In the genomic region with DNA sequence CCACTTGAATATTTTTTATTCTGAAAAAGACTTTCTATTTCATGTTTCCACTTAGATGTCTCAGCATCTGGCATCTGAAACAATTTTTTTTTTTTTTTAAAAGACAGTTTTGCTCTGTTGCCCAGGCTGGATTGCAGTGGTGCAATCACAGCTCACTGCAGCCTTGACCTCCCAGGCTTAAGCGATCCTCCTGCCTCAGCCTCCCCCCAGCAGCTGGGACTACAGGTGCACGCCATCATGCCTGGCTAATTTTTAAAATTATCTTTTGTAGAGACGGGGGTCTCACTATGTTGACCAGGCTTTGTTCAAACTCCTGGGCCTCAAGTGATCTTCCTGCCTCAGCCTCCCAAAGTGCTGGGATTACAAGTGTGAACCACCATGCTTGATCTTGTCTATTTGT, we compare ENCODE assay signal across 8 cellular contexts. TPM values are rescaled to one million over a fixed set of nuclear protein-coding genes. Genes with fewer than 3 reads are reported as not detected.
DNase-seq lines count a peak whose midpoint lies in the region; ATAC-seq, FAIRE-seq and TF ChIP-seq lines count a peak whose summit lies in the region.
"Not testable (repeated sequence)": the region's sequence is repeated elsewhere in the genome, so short reads cannot be mapped to it uniquely, and the experiment has no call there.

No MANE protein-coding gene starts in this region.

- peaks cover 18% of the 10 kb centered on the region for H3K36me3 Mint-ChIP-seq in CD4-positive, CD25-positive, alpha-beta regulatory T cell
- peaks cover 26% of the 10 kb centered on the region for H3K36me3 Mint-ChIP-seq in activated CD4-positive, alpha-beta T cell treated with anti-CD3 and anti-CD28 coated beads for 36 hours (ENCODE audit: low read depth)
- H3K36me3 Mint-ChIP-seq in activated naive CD4-positive, alpha-beta T cell treated with anti-CD3 and anti-CD28 coated beads, Interleukin-2, amount 10 ng/mL, durations not matched to agents 7 days and 5 days = peaks cover 50% of the 10 kb centered on the region
- peaks cover 57% of the 10 kb centered on the region for H3K36me3 Mint-ChIP-seq in effector memory CD8-positive, alpha-beta T cell (ENCODE audit: insufficient read depth)
- H3K36me3 Mint-ChIP-seq in natural killer cell treated with Interleukin-12 subunit alpha and Interleukin-12 subunit beta and Interleukin-15 and Interleukin-18, amount 100 ng/mL, for 72 hours = not testable (repeated sequence)

- not testable (repeated sequence) for FAIRE-seq in HepG2 (lab: Jason Lieb, UNC)

- H3K27ac ChIP-seq in CD4-positive, CD25-positive, alpha-beta regulatory T cell (ENCODE audit: insufficient read depth, low read length, poor library complexity, severe bottlenecking) = peak overlapping the region; percentile 61
- not testable (repeated sequence) for H3K27ac ChIP-seq in GM23248; OCI-LY7 (ENCODE audit: low read depth, low read length, poor library complexity, severe bottlenecking)
- H3K27ac ChIP-seq in HepG2 (ENCODE audit: extremely low read length, insufficient read depth, low read length) = peak overlapping the region; percentile 17

- H3K27me3 Mint-ChIP-seq in CD4-positive, CD25-positive, alpha-beta regulatory T cell; activated CD4-positive, alpha-beta T cell treated with anti-CD3 and anti-CD28 coated beads for 36 hours; activated naive CD4-positive, alpha-beta T cell treated with anti-CD3 and anti-CD28 coated beads, Interleukin-2, amount 10 ng/mL, durations not matched to agents 7 days and 5 days; effector memory CD8-positive, alpha-beta T cell; natural killer cell treated with Interleukin-12 subunit alpha and Interleukin-12 subunit beta and Interleukin-15 and Interleukin-18, amount 100 ng/mL, for 72 hours: not testable (repeated sequence)

- CTCF ChIA-PET in OCI-LY7 (lab: Charles Lee; ENCODE audit: unreplicated experiment) = not testable (repeated sequence)
- CTCF ChIA-PET in activated CD4-positive, alpha-beta T cell treated with anti-CD3 and anti-CD28 coated beads for 36 hours (lab: Charles Lee) = interaction anchor here (0.6 to 3.1 kb wide), 3 partner anchors 32 to 1310 kb away, joined by 3 to 12 read pairs (median 3); no protein-coding TSS in a partner anchor
- CTCF ChIA-PET in activated naive CD4-positive, alpha-beta T cell treated with anti-CD3 and anti-CD28 coated beads, Interleukin-2, amount 10 ng/mL, durations not matched to agents 7 days and 5 days (lab: Charles Lee) = interaction anchor here (0.6 to 1.0 kb wide), 3 partner anchors 93 to 878 kb away, joined by 3 to 4 read pairs (median 3); no protein-coding TSS in a partner anchor
- CTCF ChIA-PET in HepG2 (lab: Yijun Ruan, JAX; ENCODE audit: low intra/inter-chr PET ratio, low total read pairs) = interaction anchor here (3.1 kb wide), 1 partner anchor 93 kb away, joined by 13 read pairs; no protein-coding TSS in a partner anchor

- not testable (repeated sequence) for BruUV-seq in OCI-LY7 (replicated peaks; lab: Mats Ljungman, UMichigan); HepG2 (replicated peaks; lab: Mats Ljungman, UMichigan)

- not testable (repeated sequence) for H3K27me3 ChIP-seq in CD4-positive, CD25-positive, alpha-beta regulatory T cell (ENCODE audit: control insufficient read depth, insufficient read depth, low read length); GM23248 (replicated peaks; ENCODE audit: insufficient read depth); HepG2 (ENCODE audit: control insufficient read depth in 1 of 2, insufficient read depth in 2 of 2, low read length in 2 of 2)

- 98 to 100% methylated on average over 3 of the region's 3 CpGs for WGBS in GM23248 (ENCODE audit: low coverage in 1 of 2, low lambda C conversion rate in 2 of 2, missing lambda C conversion rate in 2 of 2), 2 experiments
- 91% methylated on average over 3 of the region's 3 CpGs for WGBS in HepG2 (ENCODE audit: low lambda C conversion rate)

- H3K27ac Mint-ChIP-seq in CD4-positive, CD25-positive, alpha-beta regulatory T cell = peak overlapping the region in 1 of 3 donors; percentile 48
- H3K27ac Mint-ChIP-seq in activated CD4-positive, alpha-beta T cell treated with anti-CD3 and anti-CD28 coated beads for 36 hours = peak overlapping the region; percentile 27
- peak overlapping the region; percentile 63 for H3K27ac Mint-ChIP-seq in activated naive CD4-positive, alpha-beta T cell treated with anti-CD3 and anti-CD28 coated beads, Interleukin-2, amount 10 ng/mL, durations not matched to agents 7 days and 5 days
- H3K27ac Mint-ChIP-seq in effector memory CD8-positive, alpha-beta T cell = peak overlapping the region; percentile 73 to 81
- H3K27ac Mint-ChIP-seq in natural killer cell treated with Interleukin-12 subunit alpha and Interleukin-12 subunit beta and Interleukin-15 and Interleukin-18, amount 100 ng/mL, for 72 hours = peak overlapping the region; percentile 13 to 25

- peaks cover 35% of the 10 kb centered on the region for H3K36me3 ChIP-seq in CD4-positive, CD25-positive, alpha-beta regulatory T cell (ENCODE audit: control insufficient read depth, insufficient read depth, low read length)
- H3K36me3 ChIP-seq in GM23248 (ENCODE audit: low read depth) (peaks cover 27% of the 10 kb centered on the region), OCI-LY7 (ENCODE audit: insufficient read depth, low read length) (peaks cover 61% of the 10 kb centered on the region), HepG2 (replicated peaks in 1 of 2; ENCODE audit: control insufficient read depth in 1 of 2, insufficient read depth in 2 of 2, low read length in 2 of 2) (peaks cover 7 to 28% of the 10 kb centered on the region in 2 experiments)

- TF ChIP-seq POLR2A in HepG2 (IDR thresholded peaks at IDR 0.05; ENCODE audit: insufficient read depth in 1 of 2, low read depth in 2 of 2, low read length in 2 of 2) = not testable (repeated sequence)

- DNase-seq in CD4-positive, CD25-positive, alpha-beta regulatory T cell; OCI-LY7 (ENCODE audit: low spot score); activated CD4-positive, alpha-beta T cell treated with anti-CD3 and anti-CD28 coated beads for 36 hours; activated naive CD4-positive, alpha-beta T cell treated with anti-CD3 and anti-CD28 coated beads, Interleukin-2, amount 10 ng/mL, durations not matched to agents 7 days and 5 days; effector memory CD8-positive, alpha-beta T cell; HepG2 (ENCODE audit: low spot score); natural killer cell treated with Interleukin-12 subunit alpha and Interleukin-12 subunit beta and Interleukin-15 and Interleukin-18, amount 100 ng/mL, for 72 hours (ENCODE audit: low spot score): not testable (repeated sequence)
- DNase-seq in GM23248 = peak; percentile 18

- H3K9ac ChIP-seq in GM23248; HepG2 (ENCODE audit: insufficient read depth, low read depth, low read length): not testable (repeated sequence)

- not testable (repeated sequence) for H4K20me1 ChIP-seq in GM23248 (ENCODE audit: insufficient read depth)
- peaks cover 40% of the 10 kb centered on the region for H4K20me1 ChIP-seq in OCI-LY7 (ENCODE audit: insufficient read depth, low read length)
- H4K20me1 ChIP-seq in HepG2 (ENCODE audit: insufficient read depth, low read length) = peaks cover 37% of the 10 kb centered on the region

- intact Hi-C loops in OCI-LY7 (cut with micrococcal nuclease; ENCODE audit: unreplicated experiment) (loop anchor here (1.0 to 5.0 kb wide), 3 partner anchors 9 to 94 kb away; no protein-coding TSS in a partner anchor), HepG2 (cut with micrococcal nuclease; ENCODE audit: unreplicated experiment) (loop anchor here (5.0 kb wide), 2 partner anchors 39 to 74 kb away; no protein-coding TSS in a partner anchor)
- intact Hi-C loops in activated CD4-positive, alpha-beta T cell treated with anti-CD3 and anti-CD28 coated beads for 36 hours (cut with DNase I, micrococcal nuclease) = not testable (repeated sequence)

- H3K9me2 ChIP-seq in GM23248 (ENCODE audit: insufficient read depth); OCI-LY7 (ENCODE audit: insufficient read depth, low read length): not testable (repeated sequence)

- H3K4me3 ChIP-seq in CD4-positive, CD25-positive, alpha-beta regulatory T cell (ENCODE audit: low read depth, low read length); GM23248; OCI-LY7 (ENCODE audit: low read depth, low read length, poor library complexity, severe bottlenecking); HepG2 (replicated peaks in 1 of 3; ENCODE audit: insufficient read depth in 1 of 3, low read depth in 2 of 3, low read length in 3 of 3): not testable (repeated sequence)

- not testable (repeated sequence) for H3K9me3 ChIP-seq in CD4-positive, CD25-positive, alpha-beta regulatory T cell (ENCODE audit: control insufficient read depth in 2 of 2, low read length in 2 of 2); GM23248 (ENCODE audit: low read depth); OCI-LY7 (ENCODE audit: low read length); HepG2 (ENCODE audit: low read length)

- H3K79me2 ChIP-seq in GM23248 (ENCODE audit: insufficient read depth) (peaks cover 99% of the 10 kb centered on the region), OCI-LY7 (ENCODE audit: insufficient read depth, low read depth, low read length) (peaks cover 35% of the 10 kb centered on the region; the same call in 1 of the 2 replicates), HepG2 (ENCODE audit: insufficient read depth, low read length) (peaks cover 72% of the 10 kb centered on the region)

- TF ChIP-seq EP300 in HepG2 (IDR thresholded peaks at IDR 0.05; ENCODE audit: low read depth in 2 of 2, low read length in 2 of 2); HepG2 (CRISPR knock-in tag; IDR thresholded peaks at IDR 0.05; ENCODE audit: borderline replicate concordance): not testable (repeated sequence)

- not testable (repeated sequence) for TF ChIP-seq RAD21 in HepG2 (CRISPR knock-in tag; IDR thresholded peaks at IDR 0.05)

- in situ Hi-C loops in GM23248 (cut with MboI); HepG2 (cut with HindIII; ENCODE audit: extremely low pct_ligation_motif_present, low pct_unique_long_range_greater_than_20kb): not testable (repeated sequence)

- not testable (repeated sequence) for H2AFZ ChIP-seq in GM23248; OCI-LY7 (ENCODE audit: low read length); HepG2 (ENCODE audit: low read length)

- ATAC-seq in CD4-positive, CD25-positive, alpha-beta regulatory T cell (ENCODE audit: low read depth in 2 of 2); activated CD4-positive, alpha-beta T cell treated with anti-CD3 and anti-CD28 coated beads for 36 hours; effector memory CD8-positive, alpha-beta T cell (replicated peaks); HepG2; natural killer cell treated with Interleukin-12 subunit alpha and Interleukin-12 subunit beta and Interleukin-15 and Interleukin-18, amount 100 ng/mL, for 72 hours: not testable (repeated sequence)

- H3K9me3 Mint-ChIP-seq in CD4-positive, CD25-positive, alpha-beta regulatory T cell; activated CD4-positive, alpha-beta T cell treated with anti-CD3 and anti-CD28 coated beads for 36 hours (ENCODE audit: low read depth); activated naive CD4-positive, alpha-beta T cell treated with anti-CD3 and anti-CD28 coated beads, Interleukin-2, amount 10 ng/mL, durations not matched to agents 7 days and 5 days; effector memory CD8-positive, alpha-beta T cell; natural killer cell treated with Interleukin-12 subunit alpha and Interleukin-12 subunit beta and Interleukin-15 and Interleukin-18, amount 100 ng/mL, for 72 hours: not testable (repeated sequence)

- H3K4me1 Mint-ChIP-seq in CD4-positive, CD25-positive, alpha-beta regulatory T cell = peaks cover 37 to 60% (median 47%) of the 10 kb centered on the region in 4 donors
- H3K4me1 Mint-ChIP-seq in activated CD4-positive, alpha-beta T cell treated with anti-CD3 and anti-CD28 coated beads for 36 hours = peaks cover 47% of the 10 kb centered on the region
- H3K4me1 Mint-ChIP-seq in activated naive CD4-positive, alpha-beta T cell treated with anti-CD3 and anti-CD28 coated beads, Interleukin-2, amount 10 ng/mL, durations not matched to agents 7 days and 5 days = peaks cover 41% of the 10 kb centered on the region
- H3K4me1 Mint-ChIP-seq in effector memory CD8-positive, alpha-beta T cell (ENCODE audit: low read depth in 2 of 2) = peaks cover 33 to 62% of the 10 kb centered on the region in 2 donors
- H3K4me1 Mint-ChIP-seq in natural killer cell treated with Interleukin-12 subunit alpha and Interleukin-12 subunit beta and Interleukin-15 and Interleukin-18, amount 100 ng/mL, for 72 hours (ENCODE audit: low read depth in 2 of 2) = peaks cover 39% of the 10 kb centered on the region in 2 donors

- peaks cover 20% of the 10 kb centered on the region for H3K4me1 ChIP-seq in CD4-positive, CD25-positive, alpha-beta regulatory T cell (ENCODE audit: control insufficient read depth, insufficient read depth, low read length, poor library complexity, severe bottlenecking)
- H3K4me1 ChIP-seq in GM23248 (ENCODE audit: insufficient read depth) (peaks cover 40% of the 10 kb centered on the region), OCI-LY7 (ENCODE audit: insufficient read depth, low read length, poor library complexity, severe bottlenecking) (peaks cover 52% of the 10 kb centered on the region), HepG2 (ENCODE audit: insufficient read depth, low read length) (peaks cover 91% of the 10 kb centered on the region)

- not testable (repeated sequence) for TF ChIP-seq CTCF in OCI-LY7 (conservative IDR thresholded peaks at IDR 0.05; ENCODE audit: low read length); HepG2 (CRISPR knock-in tag; IDR thresholded peaks at IDR 0.05)

- H3F3A ChIP-seq in GM23248 (ENCODE audit: insufficient read depth) = peaks cover 42% of the 10 kb centered on the region

- not testable (repeated sequence) for H3K4me3 Mint-ChIP-seq in CD4-positive, CD25-positive, alpha-beta regulatory T cell; activated CD4-positive, alpha-beta T cell treated with anti-CD3 and anti-CD28 coated beads for 36 hours; activated naive CD4-positive, alpha-beta T cell treated with anti-CD3 and anti-CD28 coated beads, Interleukin-2, amount 10 ng/mL, durations not matched to agents 7 days and 5 days; natural killer cell treated with Interleukin-12 subunit alpha and Interleukin-12 subunit beta and Interleukin-15 and Interleukin-18, amount 100 ng/mL, for 72 hours
- H3K4me3 Mint-ChIP-seq in effector memory CD8-positive, alpha-beta T cell = peak overlapping the region; percentile 31 to 43

- POLR2A ChIA-PET in OCI-LY7 (lab: Charles Lee) (interaction anchor here (0.7 to 1.7 kb wide), 5 partner anchors 21 to 55 kb away, joined by 3 to 5 read pairs (median 4); a partner anchor contains a TSS), HepG2 (lab: Yijun Ruan, JAX) (interaction anchor here (1.6 to 6.0 kb wide), 2 partner anchors 40 to 43 kb away, joined by 4 to 29 read pairs; a partner anchor contains a TSS)
- POLR2A ChIA-PET in activated CD4-positive, alpha-beta T cell treated with anti-CD3 and anti-CD28 coated beads for 36 hours (lab: Charles Lee) = interaction anchor here (0.6 to 0.7 kb wide), 4 partner anchors 13 to 373 kb away, joined by 3 to 9 read pairs (median 4); no protein-coding TSS in a partner anchor

- H3K4me2 ChIP-seq in GM23248 (ENCODE audit: unreplicated experiment); HepG2 (ENCODE audit: low read depth, low read length): not testable (repeated sequence)
- peak overlapping the region; percentile 59 for H3K4me2 ChIP-seq in OCI-LY7 (ENCODE audit: low read length)

RNA-seq across cellular contexts. Expression of a gene that starts 42.9 kb away (rescaled TPM):
- total RNA-seq in CD4-positive, CD25-positive, alpha-beta regulatory T cell = 58.1 TPM
- 10 to 100 TPM; 12.4 to 26.8 (median 14.7) TPM for polyA plus RNA-seq in CD4-positive, CD25-positive, alpha-beta regulatory T cell
- total RNA-seq in GM23248 (2014; rRNA removed; shearing (Covaris generic)) = 47.7 and 50.0 TPM in 2 replicates
- polyA plus RNA-seq in GM23248 (2016; fragmentation: Nextera tagmentation; extraction: Ambion mirVana) = 28.5 and 31.0 TPM in 2 replicates
- 19.3 and 26.1 TPM in 2 replicates for total RNA-seq in OCI-LY7 (2014; rRNA removed; shearing (Covaris generic))
- total RNA-seq in OCI-LY7 (2022) = 32.2 and 36.8 TPM in 2 replicates
- total RNA-seq in activated CD4-positive, alpha-beta T cell treated with anti-CD3 and anti-CD28 coated beads for 36 hours = 10 to 100 TPM; 41.4 to 43.5 TPM
- total RNA-seq in HepG2 (2016; rRNA removed; fragmentation: Illumina TruSeq; extraction: Trizol) = 112 and 162 TPM in 2 replicates
- 73.1 and 80.6 TPM in 2 replicates for total RNA-seq in HepG2 (2016; cell fraction: cytosol; rRNA removed; fragmentation: Illumina TruSeq; extraction: Trizol; ENCODE audit: low read depth)
- 111 and 151 TPM in 2 replicates for total RNA-seq in HepG2 (2016; cell fraction: insoluble cytoplasmic fraction; rRNA removed; fragmentation: Illumina TruSeq; extraction: Trizol)
- 75.4 and 81.7 TPM in 2 replicates for total RNA-seq in HepG2 (2016; cell fraction: membrane; rRNA removed; fragmentation: Illumina TruSeq; extraction: Trizol)
- 124 and 131 TPM in 2 replicates for total RNA-seq in HepG2 (2016; cell fraction: nucleus; rRNA removed; fragmentation: Illumina TruSeq; extraction: Trizol)
- 17.4 and 20.5 TPM in 2 replicates for polyA plus RNA-seq in HepG2 (2011; rRNA removed)
- polyA plus RNA-seq in HepG2 (2011; cell fraction: cytosol; rRNA removed) = 7.4 and 12.7 TPM in 2 replicates
- 12.2 and 17.3 TPM in 2 replicates for polyA plus RNA-seq in HepG2 (2011; cell fraction: nucleus; rRNA removed)
- 44.6 and 45.2 TPM in 2 replicates for polyA plus RNA-seq in HepG2 (2012)
- 5.3 and 6.3 TPM in 2 replicates for polyA plus RNA-seq in HepG2 (2016; cell fraction: cytosol; fragmentation: Illumina TruSeq; extraction: Trizol; ENCODE audit: low read depth)
- 65.3 and 70.7 TPM in 2 replicates for polyA plus RNA-seq in HepG2 (2016; cell fraction: insoluble cytoplasmic fraction; fragmentation: Illumina TruSeq; extraction: Trizol; ENCODE audit: low read depth)
- 15.2 and 15.3 TPM in 2 replicates for polyA plus RNA-seq in HepG2 (2016; cell fraction: membrane; fragmentation: Illumina TruSeq; extraction: Trizol; ENCODE audit: low read depth)
- 55.0 and 61.2 TPM in 2 replicates for polyA plus RNA-seq in HepG2 (2016; cell fraction: nucleus; fragmentation: Illumina TruSeq; extraction: Trizol; ENCODE audit: insufficient read depth, low read depth)
- polyA minus RNA-seq in HepG2 (2011; rRNA and poly(A)+ RNA removed; ENCODE audit: low replicate concordance) = 30.6 and 37.6 TPM in 2 replicates
- 38.7 and 40.1 TPM in 2 replicates for polyA minus RNA-seq in HepG2 (2011; cell fraction: cytosol; rRNA and poly(A)+ RNA removed)
- 79.4 and 86.2 TPM in 2 replicates for polyA minus RNA-seq in HepG2 (2011; cell fraction: nucleus; rRNA and poly(A)+ RNA removed)
- 10 to 100 TPM; 79.5 to 83.6 TPM for total RNA-seq in natural killer cell treated with Interleukin-12 subunit alpha and Interleukin-12 subunit beta and Interleukin-15 and Interleukin-18, amount 100 ng/mL, for 72 hours
